11 cellular contexts compared by ENCODE assay signal in the genomic region with DNA sequence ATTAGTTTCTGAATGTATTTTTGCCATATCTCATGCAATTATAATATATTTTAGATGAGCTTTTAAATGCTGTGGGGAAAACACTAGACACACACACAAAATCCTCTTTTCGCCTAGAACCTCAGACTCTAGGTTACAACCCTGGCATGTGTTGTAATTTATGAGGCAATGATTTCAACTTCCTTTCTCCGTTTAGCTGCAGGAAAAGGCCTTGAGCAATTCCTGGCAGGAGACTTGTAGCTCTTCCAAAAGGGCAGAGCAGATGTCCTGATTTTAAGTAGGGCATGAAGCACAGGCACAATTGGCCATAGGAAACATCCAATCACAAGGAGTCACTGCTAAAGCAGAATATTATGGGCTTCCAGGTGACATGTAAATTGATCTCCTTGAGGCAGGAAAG.
DNase-seq lines count a peak whose midpoint lies in the region; ATAC-seq and TF ChIP-seq lines count a peak whose summit lies in the region.
"Had no signal": no experiment of that assay in that cellular context is flagged by ENCODE, and none has a peak within 500 bp of the region (broad histone marks: within the 10 kb centered on the region; RNA-seq: fewer than 3 reads in every experiment).

No MANE protein-coding gene starts in this region.

- CTCF ChIA-PET in MCF 10A (lab: Yijun Ruan, JAX): interaction anchor here (0.7 to 1.3 kb wide), 2 partner anchors 19 to 214 kb away, joined by 3 to 4 read pairs; no protein-coding TSS in a partner anchor

- no peak overlapping the region for H3K27ac Mint-ChIP-seq in MCF 10A (ENCODE audit: low read depth, unreplicated experiment)
- no peak overlapping the region for H3K27ac Mint-ChIP-seq in stimulated activated effector memory CD8-positive, alpha-beta T cell treated with anti-CD3 and anti-CD28 coated beads, Interleukin-12 subunit alpha, Interleukin-12 subunit beta, amount 100 ng/mL, for 72 hours
- no peak overlapping the region for H3K27ac Mint-ChIP-seq in activated T-helper 2 cell treated with anti-CD3 and anti-CD28 coated beads, Interferon-gamma antibody, Interleukin-2, Interleukin-4, amounts not matched to agents 10 μg/mL and 5 μg/mL and 100 μg/mL, durations not matched to agents 14 hours and 24 hours and 36 hours
- H3K27ac Mint-ChIP-seq: CD4-positive, CD25-positive, alpha-beta regulatory T cell had no signal

- DNase-seq in MCF 10A (ENCODE audit: unreplicated experiment) (peak; percentile 88), breast epithelium (ENCODE audit: low spot score in 2 of 2) (no peak), astrocyte of the cerebellum (ENCODE audit: low read depth) (peak; percentile 32), left kidney (ENCODE audit: low read depth, low spot score) (peak; percentile 77)
- DNase-seq in stimulated activated effector memory CD8-positive, alpha-beta T cell treated with anti-CD3 and anti-CD28 coated beads, Interleukin-12 subunit alpha, Interleukin-12 subunit beta, amount 100 ng/mL, for 72 hours (ENCODE audit: low spot score in 2 of 2): no peak
- no peak for DNase-seq in activated T-helper 2 cell treated with anti-CD3 and anti-CD28 coated beads, Interferon-gamma antibody, Interleukin-2, Interleukin-4, amounts not matched to agents 10 μg/mL and 5 μg/mL and 100 μg/mL, durations not matched to agents 14 hours and 24 hours and 36 hours (ENCODE audit: low spot score)
- DNase-seq: activated naive CD4-positive, alpha-beta T cell treated with Interleukin-2 at 50 U/mL for 16 hours; CD4-positive, CD25-positive, alpha-beta regulatory T cell; NCI-H774 had no signal

- H3K9me3 Mint-ChIP-seq in MCF 10A (ENCODE audit: unreplicated experiment): no peaks in the 10 kb centered on the region
- H3K9me3 Mint-ChIP-seq in stimulated activated effector memory CD8-positive, alpha-beta T cell treated with anti-CD3 and anti-CD28 coated beads, Interleukin-12 subunit alpha, Interleukin-12 subunit beta, amount 100 ng/mL, for 72 hours: no peaks in the 10 kb centered on the region
- no peaks in the 10 kb centered on the region for H3K9me3 Mint-ChIP-seq in activated T-helper 2 cell treated with anti-CD3 and anti-CD28 coated beads, Interferon-gamma antibody, Interleukin-2, Interleukin-4, amounts not matched to agents 10 μg/mL and 5 μg/mL and 100 μg/mL, durations not matched to agents 14 hours and 24 hours and 36 hours
- H3K9me3 Mint-ChIP-seq: CD4-positive, CD25-positive, alpha-beta regulatory T cell had no signal

- no TSS peak for BruUV-seq in MCF 10A (replicated peaks; lab: Mats Ljungman, UMichigan)

- H3K4me3 Mint-ChIP-seq in MCF 10A (ENCODE audit: unreplicated experiment): no peak overlapping the region
- H3K4me3 Mint-ChIP-seq in stimulated activated effector memory CD8-positive, alpha-beta T cell treated with anti-CD3 and anti-CD28 coated beads, Interleukin-12 subunit alpha, Interleukin-12 subunit beta, amount 100 ng/mL, for 72 hours: no peak overlapping the region
- H3K4me3 Mint-ChIP-seq in activated T-helper 2 cell treated with anti-CD3 and anti-CD28 coated beads, Interferon-gamma antibody, Interleukin-2, Interleukin-4, amounts not matched to agents 10 μg/mL and 5 μg/mL and 100 μg/mL, durations not matched to agents 14 hours and 24 hours and 36 hours (ENCODE audit: low read depth): no peak overlapping the region
- H3K4me3 Mint-ChIP-seq: CD4-positive, CD25-positive, alpha-beta regulatory T cell had no signal

- no peaks in the 10 kb centered on the region for H3K4me1 Mint-ChIP-seq in MCF 10A (ENCODE audit: insufficient read depth, unreplicated experiment)
- H3K4me1 Mint-ChIP-seq in stimulated activated effector memory CD8-positive, alpha-beta T cell treated with anti-CD3 and anti-CD28 coated beads, Interleukin-12 subunit alpha, Interleukin-12 subunit beta, amount 100 ng/mL, for 72 hours: no peaks in the 10 kb centered on the region
- no peaks in the 10 kb centered on the region for H3K4me1 Mint-ChIP-seq in activated T-helper 2 cell treated with anti-CD3 and anti-CD28 coated beads, Interferon-gamma antibody, Interleukin-2, Interleukin-4, amounts not matched to agents 10 μg/mL and 5 μg/mL and 100 μg/mL, durations not matched to agents 14 hours and 24 hours and 36 hours (ENCODE audit: low read depth)
- H3K4me1 Mint-ChIP-seq: CD4-positive, CD25-positive, alpha-beta regulatory T cell had no signal

- ATAC-seq in stimulated activated effector memory CD8-positive, alpha-beta T cell treated with anti-CD3 and anti-CD28 coated beads, Interleukin-12 subunit alpha, Interleukin-12 subunit beta, amount 100 ng/mL, for 72 hours: no peak
- ATAC-seq in GM19023 (IDR thresholded peaks at IDR 0.05; ENCODE audit: unreplicated experiment) (no peak), HG02759 (IDR thresholded peaks at IDR 0.05; ENCODE audit: unreplicated experiment) (no peak)

- no peaks in the 10 kb centered on the region for H3K9me3 ChIP-seq in breast epithelium

- no peaks in the 10 kb centered on the region for H3K4me1 ChIP-seq in breast epithelium

- TF ChIP-seq CTCF in MCF 10A (IDR thresholded peaks at IDR 0.05; ENCODE audit: unreplicated experiment): no peak
- TF ChIP-seq CTCF in breast epithelium (IDR thresholded peaks at IDR 0.05): no peak
- TF ChIP-seq CTCF in astrocyte of the cerebellum (IDR thresholded peaks at IDR 0.05; ENCODE audit: low read depth, low read length, missing control alignments): no peak

- POLR2A ChIA-PET in MCF 10A (lab: Yijun Ruan, JAX): interaction anchor here (0.5 to 1.8 kb wide), 12 partner anchors 11 to 566 kb away, joined by 3 to 7 read pairs (median 4); partner anchors contain the start of genes GSK3B and LRRC58

- no peaks in the 10 kb centered on the region for H3K36me3 ChIP-seq in breast epithelium

- in situ Hi-C loops in astrocyte of the cerebellum (cut with HindIII; ENCODE audit: low sequenced_read_pairs): no loop called here

- TF ChIP-seq POLR2A in breast epithelium (IDR thresholded peaks at IDR 0.05): no peak

- no peaks in the 10 kb centered on the region for H3K27me3 ChIP-seq in breast epithelium

- H3K36me3 Mint-ChIP-seq in MCF 10A (ENCODE audit: insufficient read depth, unreplicated experiment): no peaks in the 10 kb centered on the region
- H3K36me3 Mint-ChIP-seq in stimulated activated effector memory CD8-positive, alpha-beta T cell treated with anti-CD3 and anti-CD28 coated beads, Interleukin-12 subunit alpha, Interleukin-12 subunit beta, amount 100 ng/mL, for 72 hours: no peaks in the 10 kb centered on the region
- no peaks in the 10 kb centered on the region for H3K36me3 Mint-ChIP-seq in activated T-helper 2 cell treated with anti-CD3 and anti-CD28 coated beads, Interferon-gamma antibody, Interleukin-2, Interleukin-4, amounts not matched to agents 10 μg/mL and 5 μg/mL and 100 μg/mL, durations not matched to agents 14 hours and 24 hours and 36 hours (ENCODE audit: low read depth)
- H3K36me3 Mint-ChIP-seq: CD4-positive, CD25-positive, alpha-beta regulatory T cell had no signal

- intact Hi-C loops in MCF 10A (cut with micrococcal nuclease): no loop called here
- intact Hi-C loops in breast epithelium (cut with DNase I; ENCODE audit: low total_unique reads): no loop called here
- intact Hi-C loops in activated T-helper 2 cell treated with anti-CD3 and anti-CD28 coated beads, Interferon-gamma antibody, Interleukin-2, Interleukin-4, amounts not matched to agents 10 μg/mL and 5 μg/mL and 100 μg/mL, durations not matched to agents 14 hours and 24 hours and 36 hours (cut with micrococcal nuclease): no loop called here

- H3K27ac ChIP-seq in breast epithelium: peak overlapping the region in 1 of 2 donors; percentile 4

- no peak overlapping the region for H3K4me3 ChIP-seq in breast epithelium
- no peak overlapping the region for H3K4me3 ChIP-seq in astrocyte of the cerebellum (ENCODE audit: low read depth, low read length)

- no peaks in the 10 kb centered on the region for H3K27me3 Mint-ChIP-seq in MCF 10A (ENCODE audit: insufficient read depth, unreplicated experiment)
- H3K27me3 Mint-ChIP-seq in activated T-helper 2 cell treated with anti-CD3 and anti-CD28 coated beads, Interferon-gamma antibody, Interleukin-2, Interleukin-4, amounts not matched to agents 10 μg/mL and 5 μg/mL and 100 μg/mL, durations not matched to agents 14 hours and 24 hours and 36 hours (ENCODE audit: low read depth): no peaks in the 10 kb centered on the region
- H3K27me3 Mint-ChIP-seq: CD4-positive, CD25-positive, alpha-beta regulatory T cell had no signal

Comparison
In these comparisons a context has a peak if more than half of its experiments do, and no peak if none do; other contexts are left out.
1. DNase-seq: peak in MCF 10A (single experiment), astrocyte of the cerebellum (single experiment) and left kidney (single experiment); none in breast epithelium (0 of 2), stimulated activated effector memory CD8-positive, alpha-beta T cell treated with anti-CD3 and anti-CD28 coated beads, Interleukin-12 subunit alpha, Interleukin-12 subunit beta, amount 100 ng/mL, for 72 hours (0 of 2) and activated T-helper 2 cell treated with anti-CD3 and anti-CD28 coated beads, Interferon-gamma antibody, Interleukin-2, Interleukin-4, amounts not matched to agents 10 μg/mL and 5 μg/mL and 100 μg/mL, durations not matched to agents 14 hours and 24 hours and 36 hours (single experiment).